ENCODE assay signal across 10 cellular contexts in genomic region chr11:45658292-45658991, GRCh38. TPM values are rescaled to one million over a fixed set of nuclear protein-coding genes. Genes with fewer than 3 reads are reported as not detected.
A peak's percentile ranks its signal among the peaks of the same experiment; 100 is the strongest.
DNase-seq lines count a peak whose midpoint lies in the region; ATAC-seq, FAIRE-seq and TF ChIP-seq lines count a peak whose summit lies in the region.
"Had no signal": no experiment of that assay in that cellular context is flagged by ENCODE, and none has a peak within 500 bp of the region (broad histone marks: within the 10 kb centered on the region; RNA-seq: fewer than 3 reads in every experiment).

No MANE protein-coding gene starts in this region.

- TF ChIP-seq CTCF in RWPE2 (IDR thresholded peaks at IDR 0.05; ENCODE audit: poor library complexity, severe bottlenecking) (no peak), D721Med (IDR thresholded peaks at IDR 0.05; ENCODE audit: insufficient read depth, missing control alignments) (no peak)

- no peaks in the 10 kb centered on the region for H3K4me1 ChIP-seq in RWPE2 (ENCODE audit: insufficient read depth, poor library complexity, severe bottlenecking)

- ATAC-seq in RWPE2 (ENCODE audit: low read depth) (peak; percentile 45; the same call in 2 of the 3 replicates), GM19395 (IDR thresholded peaks at IDR 0.05; ENCODE audit: unreplicated experiment) (no peak)

- DNase-seq in COLO829 (ENCODE audit: low spot score) (peak; percentile 80), RWPE2 (ENCODE audit: low spot score) (peak; percentile 64), foreskin melanocyte (peak; percentile 27), occipital lobe (lab: John Stamatoyannopoulos, UW) (peak; percentile 46), NCI-H1694 treated with DMSO at 0.1 percent for 48 hours (lab: John Stamatoyannopoulos, UW) (no peak), D721Med (ENCODE audit: insufficient read length, low spot score) (no peak)
- no peak for DNase-seq in activated T-cell treated with anti-CD3 and anti-CD28 coated beads, Interleukin-2, amount 50 U/mL, for 48 hours

- no peak overlapping the region for H3K27ac ChIP-seq in RWPE2 (ENCODE audit: poor library complexity, severe bottlenecking)

- H3K9me3 ChIP-seq in RWPE2 (ENCODE audit: severe bottlenecking): no peaks in the 10 kb centered on the region

- FAIRE-seq in D721Med (lab: Jason Lieb, UNC): no peak
- FAIRE-seq: GM18507 had no signal

- no peaks in the 10 kb centered on the region for H3K36me3 ChIP-seq in RWPE2 (ENCODE audit: low read depth)

- H3K4me3 ChIP-seq in RWPE2 (ENCODE audit: severe bottlenecking): no peak overlapping the region

- H3K27me3 ChIP-seq in RWPE2 (ENCODE audit: insufficient read depth, poor library complexity, severe bottlenecking): peaks cover 30% of the 10 kb centered on the region

RNA-seq across cellular contexts. Expression of gene CHST1, which starts 7.0 kb away (rescaled TPM):
- total RNA-seq in occipital lobe: 10.5 TPM
- total RNA-seq: mononuclear cell had no signal

Comparison
In these comparisons a context has a peak if more than half of its experiments do, and no peak if none do; other contexts are left out.
1. DNase-seq: peak in COLO829 (single experiment), RWPE2 (single experiment), foreskin melanocyte (single experiment) and occipital lobe (single experiment); none in NCI-H1694 treated with DMSO at 0.1 percent for 48 hours (single experiment), D721Med (single experiment) and activated T-cell treated with anti-CD3 and anti-CD28 coated beads, Interleukin-2, amount 50 U/mL, for 48 hours (0 of 2).